In genomic region chr9:135605238-135605781, GRCh38 we compare ENCODE assay signal across 19 cellular contexts. TPM values are rescaled to one million over a fixed set of nuclear protein-coding genes. Genes with fewer than 3 reads are reported as not detected.
DNase-seq lines count a peak whose midpoint lies in the region; ATAC-seq, FAIRE-seq and TF ChIP-seq lines count a peak whose summit lies in the region.
"Had no signal": no experiment of that assay in that cellular context is flagged by ENCODE, and none has a peak within 500 bp of the region (broad histone marks: within the 10 kb centered on the region; RNA-seq: fewer than 3 reads in every experiment).

No MANE protein-coding gene starts in this region.

- no peaks in the 10 kb centered on the region for H3K36me3 ChIP-seq in GM23248 (ENCODE audit: low read depth)
- H3K36me3 ChIP-seq: MG63 had no signal

- H3K4me3 ChIP-seq in fibroblast of villous mesenchyme (ENCODE audit: low read depth, low read length): no peak overlapping the region
- no peak overlapping the region for H3K4me3 ChIP-seq in GM23248
- H3K4me3 ChIP-seq: GM23338, lung, MG63 had no signal

- peaks cover 2% of the 10 kb centered on the region for H3K27me3 Mint-ChIP-seq in activated CD4-positive, alpha-beta T cell treated with anti-CD3 and anti-CD28 coated beads, Interleukin-2, amount 10 ng/mL, durations not matched to agents 24 days and 14 days

- H3K4me3 Mint-ChIP-seq in activated CD4-positive, alpha-beta T cell treated with anti-CD3 and anti-CD28 coated beads, Interleukin-2, amount 10 ng/mL, durations not matched to agents 24 days and 14 days: no peak overlapping the region
- H3K4me3 Mint-ChIP-seq: CD8-positive, alpha-beta memory T cell; GM23338; nephron progenitor cell; stimulated activated effector memory CD8-positive, alpha-beta T cell treated with anti-CD3 and anti-CD28 coated beads, Interleukin-12 subunit alpha, Interleukin-12 subunit beta, amount 100 ng/mL, for 72 hours had no signal

- no peaks in the 10 kb centered on the region for H3K79me2 ChIP-seq in GM23248 (ENCODE audit: insufficient read depth)

- WGBS in GM23248 (ENCODE audit: low coverage in 1 of 2, low lambda C conversion rate in 2 of 2, missing lambda C conversion rate in 2 of 2), 2 experiments: 35 to 39% methylated on average over 9 to 12 of the region's 14 CpGs

- H3K4me1 ChIP-seq in GM23248 (ENCODE audit: insufficient read depth): no peaks in the 10 kb centered on the region

- DNase-seq in activated T-cell treated with anti-CD3 and anti-CD28 coated beads, Interleukin-2, amount 50 U/mL, for 1 hour: peak; percentile 11
- DNase-seq in activated T-cell treated with anti-CD3 and anti-CD28 coated beads for 4 hours: no peak
- DNase-seq in H54 (ENCODE audit: insufficient read length, low spot score): peak; percentile 3
- peak; percentile 19 for DNase-seq in fibroblast of villous mesenchyme (ENCODE audit: low read depth)
- DNase-seq in sciatic nerve (ENCODE audit: low spot score): peak; percentile 55
- DNase-seq in GM23248: no peak
- no peak for DNase-seq in activated CD4-positive, alpha-beta T cell treated with anti-CD3 and anti-CD28 coated beads, Interleukin-2, amount 10 ng/mL, durations not matched to agents 24 days and 14 days
- DNase-seq: foreskin melanocyte, MG63, NCI-H2081, NCI-H526 treated with DMSO at 0.1 percent for 48 hours, nephron progenitor cell had no signal

- no peaks in the 10 kb centered on the region for H3K9me3 Mint-ChIP-seq in activated CD4-positive, alpha-beta T cell treated with anti-CD3 and anti-CD28 coated beads, Interleukin-2, amount 10 ng/mL, durations not matched to agents 24 days and 14 days
- H3K9me3 Mint-ChIP-seq: stimulated activated effector memory CD8-positive, alpha-beta T cell treated with anti-CD3 and anti-CD28 coated beads, Interleukin-12 subunit alpha, Interleukin-12 subunit beta, amount 100 ng/mL, for 72 hours had no signal

- no peaks in the 10 kb centered on the region for H3K9me3 ChIP-seq in GM23248 (ENCODE audit: low read depth)
- H3K9me3 ChIP-seq: MG63 had no signal

- intact Hi-C loops in sciatic nerve (cut with DNase I): no loop called here
- intact Hi-C loops in activated CD4-positive, alpha-beta T cell treated with anti-CD3 and anti-CD28 coated beads, Interleukin-2, amount 10 ng/mL, durations not matched to agents 24 days and 14 days (cut with micrococcal nuclease): no loop called here

- no peak overlapping the region for H3K9ac ChIP-seq in GM23248

- no peak overlapping the region for H3K27ac ChIP-seq in GM23248

- TF ChIP-seq CTCF in fibroblast of villous mesenchyme (IDR thresholded peaks at IDR 0.05; ENCODE audit: insufficient read depth, low read depth, low read length): no peak

- TF ChIP-seq POLR2A in H54 (IDR thresholded peaks at IDR 0.05; ENCODE audit: low read depth, low read length): no peak

- no peak for ATAC-seq in sciatic nerve
- no peak for ATAC-seq in GM19395 (IDR thresholded peaks at IDR 0.05; ENCODE audit: unreplicated experiment)
- ATAC-seq: stimulated activated effector memory CD8-positive, alpha-beta T cell treated with anti-CD3 and anti-CD28 coated beads, Interleukin-12 subunit alpha, Interleukin-12 subunit beta, amount 100 ng/mL, for 72 hours had no signal

- H3K9me2 ChIP-seq in GM23248 (ENCODE audit: insufficient read depth): no peaks in the 10 kb centered on the region

- H3K27ac Mint-ChIP-seq in activated CD4-positive, alpha-beta T cell treated with anti-CD3 and anti-CD28 coated beads, Interleukin-2, amount 10 ng/mL, durations not matched to agents 24 days and 14 days: no peak overlapping the region
- H3K27ac Mint-ChIP-seq: CD8-positive, alpha-beta memory T cell; GM23338; nephron progenitor cell; stimulated activated effector memory CD8-positive, alpha-beta T cell treated with anti-CD3 and anti-CD28 coated beads, Interleukin-12 subunit alpha, Interleukin-12 subunit beta, amount 100 ng/mL, for 72 hours had no signal

- H3K27me3 ChIP-seq in GM23248 (replicated peaks; ENCODE audit: insufficient read depth): peaks cover 13% of the 10 kb centered on the region
- H3K27me3 ChIP-seq: MG63 had no signal

- H3K4me1 Mint-ChIP-seq in activated CD4-positive, alpha-beta T cell treated with anti-CD3 and anti-CD28 coated beads, Interleukin-2, amount 10 ng/mL, durations not matched to agents 24 days and 14 days: no peaks in the 10 kb centered on the region
- H3K4me1 Mint-ChIP-seq: CD8-positive, alpha-beta memory T cell; stimulated activated effector memory CD8-positive, alpha-beta T cell treated with anti-CD3 and anti-CD28 coated beads, Interleukin-12 subunit alpha, Interleukin-12 subunit beta, amount 100 ng/mL, for 72 hours had no signal

- H4K20me1 ChIP-seq in GM23248 (ENCODE audit: insufficient read depth): no peaks in the 10 kb centered on the region

- no peaks in the 10 kb centered on the region for H3F3A ChIP-seq in GM23248 (ENCODE audit: insufficient read depth)

- no peak overlapping the region for H2AFZ ChIP-seq in GM23248
- H2AFZ ChIP-seq: GM23338 had no signal

- in situ Hi-C loops in GM23248 (cut with MboI): no loop called here

- no peak for FAIRE-seq in H54 (lab: Jason Lieb, UNC)
- FAIRE-seq: urothelium cell line had no signal

- H3K4me2 ChIP-seq in GM23248 (ENCODE audit: unreplicated experiment): no peak overlapping the region
- H3K4me2 ChIP-seq: GM23338 had no signal

- no peaks in the 10 kb centered on the region for H3K36me3 Mint-ChIP-seq in activated CD4-positive, alpha-beta T cell treated with anti-CD3 and anti-CD28 coated beads, Interleukin-2, amount 10 ng/mL, durations not matched to agents 24 days and 14 days (ENCODE audit: low read depth)
- H3K36me3 Mint-ChIP-seq: CD8-positive, alpha-beta memory T cell; stimulated activated effector memory CD8-positive, alpha-beta T cell treated with anti-CD3 and anti-CD28 coated beads, Interleukin-12 subunit alpha, Interleukin-12 subunit beta, amount 100 ng/mL, for 72 hours had no signal

RNA-seq across cellular contexts. Expression of gene GLT6D1, which starts 34.0 kb away (rescaled TPM):
- total RNA-seq in fibroblast of villous mesenchyme: not detected in 2 replicates
- not detected for total RNA-seq in sciatic nerve
- not detected in 2 replicates for total RNA-seq in GM23248 (2014; rRNA removed; shearing (Covaris generic))
- polyA plus RNA-seq in GM23248 (2016; fragmentation: Nextera tagmentation; extraction: Ambion mirVana): not detected in 2 replicates
- total RNA-seq in activated CD4-positive, alpha-beta T cell treated with anti-CD3 and anti-CD28 coated beads, Interleukin-2, amount 10 ng/mL, durations not matched to agents 24 days and 14 days: not detected in 2 replicates
- total RNA-seq: CD8-positive, alpha-beta memory T cell; GM23338; lung; skeletal muscle tissue had no signal
- polyA plus RNA-seq: CD8-positive, alpha-beta memory T cell; GM23338; lung had no signal

RNA-seq across cellular contexts. Expression of gene PAEP, which starts 43.8 kb away (rescaled TPM):
- not detected in 2 replicates for total RNA-seq in fibroblast of villous mesenchyme
- not detected for total RNA-seq in sciatic nerve
- not detected in 2 replicates for total RNA-seq in GM23248 (2014; rRNA removed; shearing (Covaris generic))
- not detected in 2 replicates for polyA plus RNA-seq in GM23248 (2016; fragmentation: Nextera tagmentation; extraction: Ambion mirVana)
- total RNA-seq in activated CD4-positive, alpha-beta T cell treated with anti-CD3 and anti-CD28 coated beads, Interleukin-2, amount 10 ng/mL, durations not matched to agents 24 days and 14 days: not detected in 2 replicates
- total RNA-seq: CD8-positive, alpha-beta memory T cell; GM23338; skeletal muscle tissue had no signal
- polyA plus RNA-seq: CD8-positive, alpha-beta memory T cell; GM23338 had no signal

RNA-seq across cellular contexts. Expression of gene LCN9, which starts 57.8 kb away (rescaled TPM):
- total RNA-seq in fibroblast of villous mesenchyme: not detected in 2 replicates
- not detected for total RNA-seq in sciatic nerve
- not detected in 2 replicates for total RNA-seq in GM23248 (2014; rRNA removed; shearing (Covaris generic))
- not detected in 2 replicates for polyA plus RNA-seq in GM23248 (2016; fragmentation: Nextera tagmentation; extraction: Ambion mirVana)
- total RNA-seq in activated CD4-positive, alpha-beta T cell treated with anti-CD3 and anti-CD28 coated beads, Interleukin-2, amount 10 ng/mL, durations not matched to agents 24 days and 14 days: not detected in 2 replicates
- total RNA-seq: CD8-positive, alpha-beta memory T cell; GM23338; lung; skeletal muscle tissue had no signal
- polyA plus RNA-seq: CD8-positive, alpha-beta memory T cell; GM23338; lung had no signal

RNA-seq across cellular contexts. Expression of gene OBP2A, which starts 59.4 kb away (rescaled TPM):
- total RNA-seq in fibroblast of villous mesenchyme (not detected in 2 replicates), sciatic nerve (not detected)
- not detected in 2 replicates for total RNA-seq in GM23248 (2014; rRNA removed; shearing (Covaris generic))
- polyA plus RNA-seq in GM23248 (2016; fragmentation: Nextera tagmentation; extraction: Ambion mirVana): not detected in 2 replicates
- not detected in 2 replicates for total RNA-seq in activated CD4-positive, alpha-beta T cell treated with anti-CD3 and anti-CD28 coated beads, Interleukin-2, amount 10 ng/mL, durations not matched to agents 24 days and 14 days
- total RNA-seq: CD8-positive, alpha-beta memory T cell; GM23338; lung; skeletal muscle tissue had no signal
- polyA plus RNA-seq: CD8-positive, alpha-beta memory T cell; GM23338 had no signal

Comparison
In these comparisons a context has a peak if more than half of its experiments do, and no peak if none do; other contexts are left out.
1. DNase-seq: peak in activated T-cell treated with anti-CD3 and anti-CD28 coated beads, Interleukin-2, amount 50 U/mL, for 1 hour (single experiment), H54 (single experiment), fibroblast of villous mesenchyme (single experiment) and sciatic nerve (single experiment); none in activated T-cell treated with anti-CD3 and anti-CD28 coated beads for 4 hours (single experiment), GM23248 (single experiment) and activated CD4-positive, alpha-beta T cell treated with anti-CD3 and anti-CD28 coated beads, Interleukin-2, amount 10 ng/mL, durations not matched to agents 24 days and 14 days (single experiment).